Comparison of ENCODE assay signal across 1 cellular context in genomic region chr1:235883261-235883927, GRCh38.
TF ChIP-seq lines count a peak whose summit lies in the region.

No MANE protein-coding gene starts in this region.

TF ChIP-seq in PFSK-1, 5 proteins besides CTCF, POLR2A, EP300 and RAD21 (continued from another document):
- 0 out of 4 replicates have a peak, but pooled peaks of 1 of the 2 experiments have one; percentile 40 for TF ChIP-seq REST (IDR thresholded peaks at IDR 0.05; ENCODE audit: insufficient read depth in 1 of 2, low read depth in 2 of 2, low read length in 2 of 2)
TF ChIP-seq in PFSK-1: peak in this region for 3.
